8 cellular contexts compared by ENCODE assay signal in the genomic region with DNA sequence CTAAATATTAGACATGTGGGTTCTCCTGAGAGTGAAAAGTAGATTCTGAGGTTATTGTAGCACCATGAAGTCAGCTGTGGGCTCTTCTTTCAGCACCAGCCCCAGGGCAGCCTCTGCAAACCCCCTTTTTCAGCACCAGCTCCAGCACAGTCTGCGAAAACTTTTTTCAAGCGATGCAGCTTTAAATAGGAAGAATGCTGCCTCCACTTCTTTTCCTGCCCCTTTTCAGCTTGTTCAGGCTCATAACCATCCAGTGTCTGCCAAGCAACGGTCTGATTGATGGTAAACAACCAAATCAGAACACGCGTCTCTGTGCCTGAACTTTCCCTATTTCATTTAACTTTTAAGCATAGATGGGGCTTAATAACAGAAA. TPM values are rescaled to one million over a fixed set of nuclear protein-coding genes. Genes with fewer than 3 reads are reported as not detected.
A peak's percentile ranks its signal among the peaks of the same experiment; 100 is the strongest.
DNase-seq lines count a peak whose midpoint lies in the region; ATAC-seq and TF ChIP-seq lines count a peak whose summit lies in the region.

A gene (minus strand): TSS at position 155 of the 373 bp plus-strand sequence. CDS start 157 bp downstream, outside the sequence.

- peaks cover 20% of the 10 kb centered on the region for H3K27me3 Mint-ChIP-seq in activated CD8-positive, alpha-beta T cell treated with anti-CD3 and anti-CD28 coated beads, Interleukin-2, amount 10 ng/mL, durations not matched to agents 7 days and 5 days (ENCODE audit: low read depth)

- no peak for TF ChIP-seq CTCF in parathyroid adenoma (IDR thresholded peaks at IDR 0.05)

- peak within 1 kb of the TSS; percentile 54 for H2AFZ ChIP-seq in parathyroid adenoma

- H3K27ac ChIP-seq in parathyroid adenoma, result no peak within 1 kb of the TSS

- no peak within 1 kb of the TSS for H3K9ac ChIP-seq in parathyroid adenoma

- POLR2A ChIA-PET in activated CD8-positive, alpha-beta T cell treated with anti-CD3 and anti-CD28 coated beads, Interleukin-2, amount 10 ng/mL, durations not matched to agents 7 days and 5 days (lab: Charles Lee), result no interaction called here

- CTCF ChIA-PET in activated CD8-positive, alpha-beta T cell treated with anti-CD3 and anti-CD28 coated beads, Interleukin-2, amount 10 ng/mL, durations not matched to agents 7 days and 5 days (lab: Charles Lee), result interaction anchor here (1.0 to 1.4 kb wide), 2 partner anchors 37 to 125 kb away, joined by 3 to 5 read pairs; no protein-coding TSS in a partner anchor

- peak within 1 kb of the TSS; percentile 27 for H3K4me2 ChIP-seq in parathyroid adenoma (ENCODE audit: low read length)

- no peaks in the 10 kb centered on the region for H3K9me3 Mint-ChIP-seq in activated CD8-positive, alpha-beta T cell treated with anti-CD3 and anti-CD28 coated beads, Interleukin-2, amount 10 ng/mL, durations not matched to agents 7 days and 5 days (ENCODE audit: insufficient read depth)

- H3K36me3 ChIP-seq in parathyroid adenoma (ENCODE audit: control insufficient read depth, insufficient read depth, low read length), result no peaks in the 10 kb centered on the region

- H3K4me3 Mint-ChIP-seq in activated CD8-positive, alpha-beta T cell treated with anti-CD3 and anti-CD28 coated beads, Interleukin-2, amount 10 ng/mL, durations not matched to agents 7 days and 5 days, result no peak within 1 kb of the TSS

- H3K4me1 ChIP-seq in parathyroid adenoma, result no peaks in the 10 kb centered on the region

- no peak for DNase-seq in G401 (ENCODE audit: low spot score)
- peak; percentile 23 for DNase-seq in activated CD8-positive, alpha-beta T cell treated with anti-CD3 and anti-CD28 coated beads, Interleukin-2, amount 10 ng/mL, durations not matched to agents 7 days and 5 days
- peak; percentile 50 for DNase-seq in Right ventricle myocardium inferior (ENCODE audit: missing footprints)
- DNase-seq in effector CD4-positive, alpha-beta T cell, result no peak
- DNase-seq in nucleus accumbens (lab: John Stamatoyannopoulos, UW), result no peak

- no peak for ATAC-seq in activated CD8-positive, alpha-beta T cell treated with anti-CD3 and anti-CD28 coated beads, Interleukin-2, amount 10 ng/mL, durations not matched to agents 7 days and 5 days
- ATAC-seq in Right ventricle myocardium inferior, result peak; percentile 92
- no peak for ATAC-seq in GM19023 (IDR thresholded peaks at IDR 0.05; ENCODE audit: unreplicated experiment)
- no peak for ATAC-seq in HG02763 (IDR thresholded peaks at IDR 0.05; ENCODE audit: unreplicated experiment)

- H3K4me3 ChIP-seq in parathyroid adenoma (ENCODE audit: low read depth, low read length), result peak within 1 kb of the TSS; percentile 8

- H3K36me3 Mint-ChIP-seq in activated CD8-positive, alpha-beta T cell treated with anti-CD3 and anti-CD28 coated beads, Interleukin-2, amount 10 ng/mL, durations not matched to agents 7 days and 5 days (ENCODE audit: low read depth), result no peaks in the 10 kb centered on the region

- no peaks in the 10 kb centered on the region for H3K9me3 ChIP-seq in parathyroid adenoma (ENCODE audit: control insufficient read depth, low read length)

- no peaks in the 10 kb centered on the region for H3K79me2 ChIP-seq in parathyroid adenoma

- intact Hi-C loops in Right ventricle myocardium inferior (cut with DNase I), result loop anchor here (5.0 kb wide), 1 partner anchor 62 kb away; no protein-coding TSS in a partner anchor

- in situ Hi-C loops in G401 (cut with HindIII; ENCODE audit: low sequenced_read_pairs), result no loop called here

- H3K4me1 Mint-ChIP-seq in activated CD8-positive, alpha-beta T cell treated with anti-CD3 and anti-CD28 coated beads, Interleukin-2, amount 10 ng/mL, durations not matched to agents 7 days and 5 days (ENCODE audit: low read depth), result peaks cover 8% of the 10 kb centered on the region

- H3K27ac Mint-ChIP-seq in activated CD8-positive, alpha-beta T cell treated with anti-CD3 and anti-CD28 coated beads, Interleukin-2, amount 10 ng/mL, durations not matched to agents 7 days and 5 days, result no peak within 1 kb of the TSS

- no peaks in the 10 kb centered on the region for H3K27me3 ChIP-seq in parathyroid adenoma (ENCODE audit: control insufficient read depth, insufficient read depth, low read length)

RNA-seq across cellular contexts. Expression of the gene that starts here (rescaled TPM):
- 12.8 and 15.2 TPM in 2 replicates for total RNA-seq in G401 (2014; rRNA removed; shearing (Covaris generic))
- total RNA-seq in activated CD8-positive, alpha-beta T cell treated with anti-CD3 and anti-CD28 coated beads, Interleukin-2, amount 10 ng/mL, durations not matched to agents 7 days and 5 days, result 1 to 10 TPM; 2.6 to 2.7 TPM
- total RNA-seq in Right ventricle myocardium inferior, result 10.5 TPM

Comparison
In these comparisons a context has a peak if more than half of its experiments do, and no peak if none do; other contexts are left out.
1. DNase-seq: peak in activated CD8-positive, alpha-beta T cell treated with anti-CD3 and anti-CD28 coated beads, Interleukin-2, amount 10 ng/mL, durations not matched to agents 7 days and 5 days (single experiment) and Right ventricle myocardium inferior (single experiment); none in G401 (single experiment), effector CD4-positive, alpha-beta T cell (single experiment) and nucleus accumbens (0 of 56).